In the genomic region with DNA sequence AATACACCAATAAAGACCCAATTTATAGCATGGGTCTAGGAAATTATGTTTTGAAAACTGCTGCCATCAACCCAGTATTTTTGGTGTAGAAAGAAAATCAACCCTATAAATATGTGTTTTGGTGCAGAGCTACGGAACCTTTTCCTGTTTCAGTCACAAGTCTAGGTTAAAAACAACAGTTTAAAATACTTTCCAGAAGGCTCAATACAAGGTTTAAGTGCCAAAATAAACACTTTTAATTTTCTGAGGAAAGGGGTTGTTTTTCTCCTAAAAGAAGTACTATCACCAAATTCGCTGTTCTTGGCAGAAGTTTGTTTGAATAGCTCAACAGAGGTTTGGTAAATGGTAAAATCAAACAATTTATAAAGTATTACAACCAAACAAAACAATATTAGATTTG, we compare ENCODE assay signal across 22 cellular contexts.
A peak's percentile ranks its signal among the peaks of the same experiment; 100 is the strongest.
DNase-seq lines count a peak whose midpoint lies in the region; ATAC-seq, FAIRE-seq and TF ChIP-seq lines count a peak whose summit lies in the region.
"Had no signal": no experiment of that assay in that cellular context is flagged by ENCODE, and none has a peak within 500 bp of the region (broad histone marks: within the 10 kb centered on the region; RNA-seq: fewer than 3 reads in every experiment).

No MANE protein-coding gene starts in this region.

- H3K9ac ChIP-seq in adipocyte (ENCODE audit: low read length), result no peak overlapping the region

- no peak for DNase-seq in adipocyte (ENCODE audit: low read depth)
- DNase-seq in lung microvascular endothelial cell (ENCODE audit: low read depth in 2 of 2), result peak; percentile 38 to 72
- DNase-seq in tibial nerve (ENCODE audit: low spot score in 2 of 2), result no peak
- no peak for DNase-seq in kidney tubule cell (ENCODE audit: low spot score)
- no peak for DNase-seq in NCI-H2107 (lab: John Stamatoyannopoulos, UW)
- DNase-seq: activated CD4-positive, CD25-positive, alpha-beta regulatory T cell treated with anti-CD3 and anti-CD28 coated beads, Interleukin-2, amount 50 U/mL, for 72 hours; activated CD8-positive, alpha-beta T cell treated with anti-CD3 and anti-CD28 coated beads for 36 hours; Calu3; DND-41; foreskin fibroblast; head of caudate nucleus; kidney glomerular epithelial cell; NCI-H2029; NCI-H526 treated with DMSO at 0.1 percent for 48 hours; right lobe of liver; stimulated activated CD4-positive, alpha-beta T cell treated with anti-CD3 and anti-CD28 coated beads, Interleukin-15, amount 100 ng/mL, for 24 hours; stimulated activated naive CD4-positive, alpha-beta T cell had no signal

- no peak for ATAC-seq in HG03439 (IDR thresholded peaks at IDR 0.05; ENCODE audit: unreplicated experiment)
- ATAC-seq: activated CD8-positive, alpha-beta T cell treated with anti-CD3 and anti-CD28 coated beads for 36 hours; activated T-helper 17 cell treated with anti-CD3 and anti-CD28 coated beads, Interleukin-2, amount 50 U/mL, for 72 hours; right lobe of liver had no signal

- no peak for TF ChIP-seq POLR2A in tibial nerve (IDR thresholded peaks at IDR 0.05)

- TF ChIP-seq EP300 in tibial nerve (IDR thresholded peaks at IDR 0.05), result no peak

- H3K4me3 ChIP-seq in adipocyte (ENCODE audit: low read length), result peak overlapping the region; percentile 26
- no peak overlapping the region for H3K4me3 ChIP-seq in tibial nerve
- H3K4me3 ChIP-seq: HAP-1, right lobe of liver had no signal

- WGBS in tibial nerve, 2 donors, result 37 to 46% methylated on average over 2 of the region's 2 CpGs

- H3K27me3 ChIP-seq in adipocyte (replicated peaks; ENCODE audit: control insufficient read depth, insufficient read depth, low read length) (no peaks in the 10 kb centered on the region), tibial nerve (no peaks in the 10 kb centered on the region)
- H3K27me3 ChIP-seq: right lobe of liver had no signal

- TF ChIP-seq CTCF in tibial nerve (IDR thresholded peaks at IDR 0.05), result no peak

- H3K9me3 ChIP-seq in adipocyte (ENCODE audit: control insufficient read depth, low read length) (no peaks in the 10 kb centered on the region), tibial nerve (no peaks in the 10 kb centered on the region)
- H3K9me3 ChIP-seq: HAP-1, right lobe of liver had no signal

- FAIRE-seq in endometrium (lab: Jason Lieb, UNC), result peak; percentile 65

- H3K4me1 ChIP-seq in adipocyte (ENCODE audit: control insufficient read depth, insufficient read depth, low read length) (peaks cover 20% of the 10 kb centered on the region), tibial nerve (peaks cover 0 to 18% (median 2%) of the 10 kb centered on the region in 4 donors)
- H3K4me1 ChIP-seq: HAP-1, right lobe of liver had no signal

- peaks cover 5% of the 10 kb centered on the region for H3K36me3 ChIP-seq in adipocyte (ENCODE audit: control insufficient read depth, insufficient read depth, low read length, severe bottlenecking)
- H3K36me3 ChIP-seq in tibial nerve, result no peaks in the 10 kb centered on the region
- H3K36me3 ChIP-seq: HAP-1, right lobe of liver had no signal

- peak overlapping the region in 3 of 4 donors; percentile 4 to 61 (median 39) for H3K27ac ChIP-seq in tibial nerve
- H3K27ac ChIP-seq: C4-2B, right lobe of liver had no signal

Comparison
In these comparisons a context has a peak if more than half of its experiments do, and no peak if none do; other contexts are left out.
1. DNase-seq: peak in lung microvascular endothelial cell (2 of 2); none in adipocyte (single experiment), tibial nerve (0 of 2), kidney tubule cell (single experiment) and NCI-H2107 (single experiment).